In genomic region chr1:55041613-55042012, GRCh38 we compare ENCODE assay signal across 1 cellular context.
TF ChIP-seq lines count a peak whose summit lies in the region.

No MANE protein-coding gene starts in this region.

TF ChIP-seq in K562, 482 proteins besides CTCF, POLR2A, EP300 and RAD21:
- TF ChIP-seq ZNF764 (CRISPR knock-in tag; IDR thresholded peaks at IDR 0.05; ENCODE audit: low read depth) (no peak), AFF4 (CRISPR knock-in tag; IDR thresholded peaks at IDR 0.05) (no peak), HNRNPUL1 (IDR thresholded peaks at IDR 0.05; ENCODE audit: low read length) (no peak), ELF2 (CRISPR knock-in tag; IDR thresholded peaks at IDR 0.05) (no peak), WHSC1 (IDR thresholded peaks at IDR 0.05; ENCODE audit: low read length) (no peak), ZNF395 (CRISPR knock-in tag; IDR thresholded peaks at IDR 0.05) (no peak)
TF ChIP-seq in K562: peak in this region for 0.
